In genomic region chr11:119093951-119094815, GRCh38 we compare ENCODE assay signal across 8 cellular contexts. TPM values are rescaled to one million over a fixed set of nuclear protein-coding genes. Genes with fewer than 3 reads are reported as not detected.
A peak's percentile ranks its signal among the peaks of the same experiment; 100 is the strongest.
DNase-seq lines count a peak whose midpoint lies in the region; ATAC-seq and TF ChIP-seq lines count a peak whose summit lies in the region.

No MANE protein-coding gene starts in this region.

- H3K9me3 Mint-ChIP-seq in activated CD8-positive, alpha-beta T cell treated with anti-CD3 and anti-CD28 coated beads, Interleukin-2, amount 10 ng/mL, durations not matched to agents 7 days and 5 days (ENCODE audit: insufficient read depth): no peaks in the 10 kb centered on the region
- no peaks in the 10 kb centered on the region for H3K9me3 Mint-ChIP-seq in natural killer cell

- CTCF ChIA-PET in AG04449 (lab: Yijun Ruan, JAX): interaction anchor here (0.8 to 4.1 kb wide), 16 partner anchors 8 to 280 kb away, joined by 3 to 31 read pairs (median 4); partner anchors contain the start of genes C2CD2L, CBL and HMBS
- CTCF ChIA-PET in activated CD8-positive, alpha-beta T cell treated with anti-CD3 and anti-CD28 coated beads, Interleukin-2, amount 10 ng/mL, durations not matched to agents 7 days and 5 days (lab: Charles Lee): interaction anchor here (0.9 to 2.7 kb wide), 9 partner anchors 8 to 201 kb away, joined by 3 to 7 read pairs (median 4); partner anchors contain the start of gene VPS11

- ATAC-seq in GM19023 (IDR thresholded peaks at IDR 0.05; ENCODE audit: unreplicated experiment) (peak; percentile 9), natural killer cell (peak; percentile 16 to 39 (median 18)), HG02981 (IDR thresholded peaks at IDR 0.05; ENCODE audit: unreplicated experiment) (no peak)
- peak; percentile 8 for ATAC-seq in activated CD8-positive, alpha-beta T cell treated with anti-CD3 and anti-CD28 coated beads, Interleukin-2, amount 10 ng/mL, durations not matched to agents 7 days and 5 days

- intact Hi-C loops in natural killer cell (cut with micrococcal nuclease): loop anchor here (1.0 to 2.0 kb wide), 4 partner anchors 8 to 165 kb away; partner anchors contain the start of genes SLC37A4 and VPS11

- WGBS in HUES64: under 1% methylated on average over 80 of the region's 80 CpGs

- H3K36me3 Mint-ChIP-seq in activated CD8-positive, alpha-beta T cell treated with anti-CD3 and anti-CD28 coated beads, Interleukin-2, amount 10 ng/mL, durations not matched to agents 7 days and 5 days (ENCODE audit: low read depth): peaks cover 74% of the 10 kb centered on the region
- H3K36me3 Mint-ChIP-seq in natural killer cell: peaks cover 7% of the 10 kb centered on the region

- no peak for TF ChIP-seq CTCF in AG04449 (IDR thresholded peaks at IDR 0.05; ENCODE audit: insufficient read depth, low read length, missing control alignments)
- TF ChIP-seq CTCF in epithelial cell of proximal tubule (conservative IDR thresholded peaks at IDR 0.05; ENCODE audit: low read depth, low read length): no peak
- no peak for TF ChIP-seq CTCF in natural killer cell (IDR thresholded peaks at IDR 0.05)

- peaks cover 52% of the 10 kb centered on the region for H3K4me1 Mint-ChIP-seq in activated CD8-positive, alpha-beta T cell treated with anti-CD3 and anti-CD28 coated beads, Interleukin-2, amount 10 ng/mL, durations not matched to agents 7 days and 5 days (ENCODE audit: low read depth)
- peaks cover 28 to 35% of the 10 kb centered on the region in 2 donors for H3K4me1 Mint-ChIP-seq in natural killer cell

- H3K27ac Mint-ChIP-seq in activated CD8-positive, alpha-beta T cell treated with anti-CD3 and anti-CD28 coated beads, Interleukin-2, amount 10 ng/mL, durations not matched to agents 7 days and 5 days: peak overlapping the region; percentile 97
- H3K27ac Mint-ChIP-seq in natural killer cell: peak overlapping the region; percentile 95 to 96

- H3K27me3 Mint-ChIP-seq in activated CD8-positive, alpha-beta T cell treated with anti-CD3 and anti-CD28 coated beads, Interleukin-2, amount 10 ng/mL, durations not matched to agents 7 days and 5 days (ENCODE audit: low read depth): no peaks in the 10 kb centered on the region
- H3K27me3 Mint-ChIP-seq in natural killer cell (ENCODE audit: low read depth in 2 of 2): no peaks in the 10 kb centered on the region

- H3K27ac ChIP-seq in HUES64 (ENCODE audit: low read depth, low read length): peak overlapping the region; percentile 87

- H3K27me3 ChIP-seq in HUES64 (ENCODE audit: insufficient read depth, low read length): no peaks in the 10 kb centered on the region

- H3K9ac ChIP-seq in HUES64 (ENCODE audit: low read depth, low read length): peak overlapping the region; percentile 98

- H3K36me3 ChIP-seq in HUES64 (ENCODE audit: insufficient read depth, low read length): peaks cover 72% of the 10 kb centered on the region

- peaks cover 12% of the 10 kb centered on the region; the same call in 1 of the 2 replicates for H3K4me1 ChIP-seq in HUES64 (ENCODE audit: insufficient read depth, low read length)

- H3K4me3 Mint-ChIP-seq in activated CD8-positive, alpha-beta T cell treated with anti-CD3 and anti-CD28 coated beads, Interleukin-2, amount 10 ng/mL, durations not matched to agents 7 days and 5 days: peak overlapping the region; percentile 95
- H3K4me3 Mint-ChIP-seq in natural killer cell: peak overlapping the region; percentile 91

- no peaks in the 10 kb centered on the region for H3K9me3 ChIP-seq in HUES64 (ENCODE audit: insufficient read depth, low read depth, low read length)

- POLR2A ChIA-PET in AG04449 (lab: Yijun Ruan, JAX): interaction anchor here (0.6 to 2.9 kb wide), 13 partner anchors 8 to 483 kb away, joined by 3 to 50 read pairs (median 3); partner anchors contain the start of genes C2CD2L, CBL, DPAGT1 and HINFP
- POLR2A ChIA-PET in activated CD8-positive, alpha-beta T cell treated with anti-CD3 and anti-CD28 coated beads, Interleukin-2, amount 10 ng/mL, durations not matched to agents 7 days and 5 days (lab: Charles Lee): interaction anchor here (0.5 to 3.1 kb wide), 42 partner anchors 8 to 755 kb away, joined by 3 to 96 read pairs (median 4); partner anchors contain the start of genes C2CD2L, CENATAC, DPAGT1 and HINFP

- DNase-seq in AG04449 (ENCODE audit: low read depth, low spot score) (no peak), epithelial cell of proximal tubule (ENCODE audit: low read depth) (no peak), natural killer cell (peak; percentile 63), ureter (ENCODE audit: low spot score) (peak; percentile 58)
- peak; percentile 47 for DNase-seq in activated CD8-positive, alpha-beta T cell treated with anti-CD3 and anti-CD28 coated beads, Interleukin-2, amount 10 ng/mL, durations not matched to agents 7 days and 5 days

- H3K4me3 ChIP-seq in AG04449 (ENCODE audit: low read depth, low read length): peak overlapping the region; percentile 69
- H3K4me3 ChIP-seq in HUES64 (ENCODE audit: low read length): peak overlapping the region; percentile 90
- H3K4me3 ChIP-seq in epithelial cell of proximal tubule (ENCODE audit: low read depth, low read length): peak overlapping the region; percentile 82

RNA-seq across cellular contexts. Expression of gene DPAGT1, which starts 7.5 kb away (rescaled TPM):
- polyA plus RNA-seq in HUES64 (2013, experiment 1 of 2): 38.6 TPM
- 37.2 TPM for polyA plus RNA-seq in HUES64 (2013, experiment 2 of 2)
- total RNA-seq in activated CD8-positive, alpha-beta T cell treated with anti-CD3 and anti-CD28 coated beads, Interleukin-2, amount 10 ng/mL, durations not matched to agents 7 days and 5 days: 10 to 100 TPM; 52.5 to 57.7 TPM
- total RNA-seq in epithelial cell of proximal tubule: 24.8 and 32.3 TPM in 2 replicates
- total RNA-seq in natural killer cell: 10 to 100 TPM; 20.5 to 28.5 (median 24.4) TPM
- total RNA-seq in ureter: 45.4 TPM

RNA-seq across cellular contexts. Expression of gene HMBS, which starts 9.5 kb away (rescaled TPM):
- 49.6 TPM for polyA plus RNA-seq in HUES64 (2013, experiment 1 of 2)
- polyA plus RNA-seq in HUES64 (2013, experiment 2 of 2): 53.7 TPM
- 10 to 100 TPM; 31.0 to 32.5 TPM for total RNA-seq in activated CD8-positive, alpha-beta T cell treated with anti-CD3 and anti-CD28 coated beads, Interleukin-2, amount 10 ng/mL, durations not matched to agents 7 days and 5 days
- total RNA-seq in epithelial cell of proximal tubule: 17.0 and 37.1 TPM in 2 replicates
- 10 to 100 TPM in 1 of 3 donors, 1 to 10 TPM in 2; 6.1 to 10.1 (median 6.7) TPM for total RNA-seq in natural killer cell
- total RNA-seq in ureter: 26.4 TPM

RNA-seq across cellular contexts. Expression of gene C2CD2L, which starts 13.0 kb away (rescaled TPM):
- 1.7 TPM for polyA plus RNA-seq in HUES64 (2013, experiment 1 of 2)
- 2.2 TPM for polyA plus RNA-seq in HUES64 (2013, experiment 2 of 2)
- total RNA-seq in activated CD8-positive, alpha-beta T cell treated with anti-CD3 and anti-CD28 coated beads, Interleukin-2, amount 10 ng/mL, durations not matched to agents 7 days and 5 days: 10 to 100 TPM; 33.2 to 35.2 TPM
- total RNA-seq in epithelial cell of proximal tubule: 6.1 and 8.2 TPM in 2 replicates
- total RNA-seq in natural killer cell: 10 to 100 TPM; 20.3 to 27.7 (median 25.6) TPM
- 10.1 TPM for total RNA-seq in ureter

RNA-seq across cellular contexts. Expression of gene VPS11, which starts 26.6 kb away (rescaled TPM):
- polyA plus RNA-seq in HUES64 (2013, experiment 1 of 2): 18.2 TPM
- polyA plus RNA-seq in HUES64 (2013, experiment 2 of 2): 16.6 TPM
- total RNA-seq in activated CD8-positive, alpha-beta T cell treated with anti-CD3 and anti-CD28 coated beads, Interleukin-2, amount 10 ng/mL, durations not matched to agents 7 days and 5 days: 10 to 100 TPM; 30.8 to 31.6 TPM
- total RNA-seq in epithelial cell of proximal tubule (13.1 and 19.2 TPM in 2 replicates), natural killer cell (100 to 1,000 TPM in 1 of 3 donors, 10 to 100 TPM in 2; 91.4 to 101 (median 91.7) TPM), ureter (38.6 TPM)

RNA-seq across cellular contexts. Expression of gene HINFP, which starts 27.2 kb away (rescaled TPM):
- polyA plus RNA-seq in HUES64 (2013, experiment 1 of 2): 17.8 TPM
- polyA plus RNA-seq in HUES64 (2013, experiment 2 of 2): 20.6 TPM
- 10 to 100 TPM; 36.1 to 40.9 TPM for total RNA-seq in activated CD8-positive, alpha-beta T cell treated with anti-CD3 and anti-CD28 coated beads, Interleukin-2, amount 10 ng/mL, durations not matched to agents 7 days and 5 days
- total RNA-seq in epithelial cell of proximal tubule: 11.9 and 13.7 TPM in 2 replicates
- total RNA-seq in natural killer cell: 10 to 100 TPM; 30.2 to 38.2 (median 31.5) TPM
- 28.8 TPM for total RNA-seq in ureter

Comparison
In these comparisons a context has a peak if more than half of its experiments do, and no peak if none do; other contexts are left out.
1. DNase-seq: peak in activated CD8-positive, alpha-beta T cell treated with anti-CD3 and anti-CD28 coated beads, Interleukin-2, amount 10 ng/mL, durations not matched to agents 7 days and 5 days (single experiment), natural killer cell (single experiment) and ureter (single experiment); none in AG04449 (single experiment) and epithelial cell of proximal tubule (single experiment).
2. Peak in every context shown above with its lines, with median percentiles within 50 percentile points of each other: H3K4me3 ChIP-seq.